Comparison of ENCODE assay signal across 2 cellular contexts in genomic region chr19:6710273-6711077, GRCh38.
TF ChIP-seq lines count a peak whose summit lies in the region.

No MANE protein-coding gene starts in this region.

TF ChIP-seq in HCT116, 20 proteins besides CTCF, POLR2A, EP300 and RAD21:
- TF ChIP-seq, protein P1, sequence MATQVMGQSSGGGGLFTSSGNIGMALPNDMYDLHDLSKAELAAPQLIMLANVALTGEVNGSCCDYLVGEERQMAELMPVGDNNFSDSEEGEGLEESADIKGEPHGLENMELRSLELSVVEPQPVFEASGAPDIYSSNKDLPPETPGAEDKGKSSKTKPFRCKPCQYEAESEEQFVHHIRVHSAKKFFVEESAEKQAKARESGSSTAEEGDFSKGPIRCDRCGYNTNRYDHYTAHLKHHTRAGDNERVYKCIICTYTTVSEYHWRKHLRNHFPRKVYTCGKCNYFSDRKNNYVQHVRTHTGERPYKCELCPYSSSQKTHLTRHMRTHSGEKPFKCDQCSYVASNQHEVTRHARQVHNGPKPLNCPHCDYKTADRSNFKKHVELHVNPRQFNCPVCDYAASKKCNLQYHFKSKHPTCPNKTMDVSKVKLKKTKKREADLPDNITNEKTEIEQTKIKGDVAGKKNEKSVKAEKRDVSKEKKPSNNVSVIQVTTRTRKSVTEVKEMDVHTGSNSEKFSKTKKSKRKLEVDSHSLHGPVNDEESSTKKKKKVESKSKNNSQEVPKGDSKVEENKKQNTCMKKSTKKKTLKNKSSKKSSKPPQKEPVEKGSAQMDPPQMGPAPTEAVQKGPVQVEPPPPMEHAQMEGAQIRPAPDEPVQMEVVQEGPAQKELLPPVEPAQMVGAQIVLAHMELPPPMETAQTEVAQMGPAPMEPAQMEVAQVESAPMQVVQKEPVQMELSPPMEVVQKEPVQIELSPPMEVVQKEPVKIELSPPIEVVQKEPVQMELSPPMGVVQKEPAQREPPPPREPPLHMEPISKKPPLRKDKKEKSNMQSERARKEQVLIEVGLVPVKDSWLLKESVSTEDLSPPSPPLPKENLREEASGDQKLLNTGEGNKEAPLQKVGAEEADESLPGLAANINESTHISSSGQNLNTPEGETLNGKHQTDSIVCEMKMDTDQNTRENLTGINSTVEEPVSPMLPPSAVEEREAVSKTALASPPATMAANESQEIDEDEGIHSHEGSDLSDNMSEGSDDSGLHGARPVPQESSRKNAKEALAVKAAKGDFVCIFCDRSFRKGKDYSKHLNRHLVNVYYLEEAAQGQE (IDR thresholded peaks at IDR 0.05; ENCODE audit: low read depth) = no peak
- TF ChIP-seq YY1 (IDR thresholded peaks at IDR 0.05; ENCODE audit: extremely low read depth, insufficient replicate concordance, low read depth, low read length) = no peak
- TF ChIP-seq FOSL1 (IDR thresholded peaks at IDR 0.05; ENCODE audit: low read depth) = no peak
- TF ChIP-seq SP1 (IDR thresholded peaks at IDR 0.05; ENCODE audit: low read depth) = no peak
- TF ChIP-seq CBX3 (IDR thresholded peaks at IDR 0.05; ENCODE audit: low read depth) = no peak
- TF ChIP-seq TCF7L2 (IDR thresholded peaks at IDR 0.05; ENCODE audit: borderline replicate concordance, extremely low read depth, insufficient read depth, insufficient read length) = no peak
- no peak for TF ChIP-seq ELF1 (IDR thresholded peaks at IDR 0.05; ENCODE audit: borderline replicate concordance, low read depth)
- TF ChIP-seq POLR2AphosphoS5 (IDR thresholded peaks at IDR 0.05; ENCODE audit: low read depth, low read length) = no peak
- no peak for TF ChIP-seq JUND (IDR thresholded peaks at IDR 0.05)
- no peak for TF ChIP-seq ZNF274 (IDR thresholded peaks at IDR 0.05; ENCODE audit: low read depth, low read length)
- TF ChIP-seq EGR1 (IDR thresholded peaks at IDR 0.05; ENCODE audit: low read depth) = no peak
- no peak for TF ChIP-seq SIN3A (IDR thresholded peaks at IDR 0.05; ENCODE audit: low read depth)
- TF ChIP-seq, protein P2, sequence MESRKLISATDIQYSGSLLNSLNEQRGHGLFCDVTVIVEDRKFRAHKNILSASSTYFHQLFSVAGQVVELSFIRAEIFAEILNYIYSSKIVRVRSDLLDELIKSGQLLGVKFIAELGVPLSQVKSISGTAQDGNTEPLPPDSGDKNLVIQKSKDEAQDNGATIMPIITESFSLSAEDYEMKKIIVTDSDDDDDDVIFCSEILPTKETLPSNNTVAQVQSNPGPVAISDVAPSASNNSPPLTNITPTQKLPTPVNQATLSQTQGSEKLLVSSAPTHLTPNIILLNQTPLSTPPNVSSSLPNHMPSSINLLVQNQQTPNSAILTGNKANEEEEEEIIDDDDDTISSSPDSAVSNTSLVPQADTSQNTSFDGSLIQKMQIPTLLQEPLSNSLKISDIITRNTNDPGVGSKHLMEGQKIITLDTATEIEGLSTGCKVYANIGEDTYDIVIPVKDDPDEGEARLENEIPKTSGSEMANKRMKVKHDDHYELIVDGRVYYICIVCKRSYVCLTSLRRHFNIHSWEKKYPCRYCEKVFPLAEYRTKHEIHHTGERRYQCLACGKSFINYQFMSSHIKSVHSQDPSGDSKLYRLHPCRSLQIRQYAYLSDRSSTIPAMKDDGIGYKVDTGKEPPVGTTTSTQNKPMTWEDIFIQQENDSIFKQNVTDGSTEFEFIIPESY (IDR thresholded peaks at IDR 0.05; ENCODE audit: extremely low read depth, insufficient replicate concordance, low read length) = no peak

TF ChIP-seq in H1, 55 proteins besides CTCF, POLR2A, EP300 and RAD21:
- no peak for TF ChIP-seq GABPA (IDR thresholded peaks at IDR 0.05; ENCODE audit: borderline replicate concordance, insufficient read depth, low read length)
- peak; percentile 62; the same call in 1 of the 2 replicates for TF ChIP-seq MAX (IDR thresholded peaks at IDR 0.05)
- 0 out of 2 replicates have a peak, but pooled peaks have one; percentile 8 for TF ChIP-seq TBP (IDR thresholded peaks at IDR 0.05; ENCODE audit: low read depth, low read length)
- no peak for TF ChIP-seq SUZ12 (IDR thresholded peaks at IDR 0.05; ENCODE audit: low read length)
- no peak for TF ChIP-seq SRF (IDR thresholded peaks at IDR 0.05; ENCODE audit: low read depth, low read length)
- TF ChIP-seq CREB1 (IDR thresholded peaks at IDR 0.05) = peak; percentile 15; the same call in 1 of the 2 replicates
- TF ChIP-seq KDM1A (IDR thresholded peaks at IDR 0.05; ENCODE audit: borderline replicate concordance, low read length) = no peak
- no peak for TF ChIP-seq FOSL1 (IDR thresholded peaks at IDR 0.05; ENCODE audit: insufficient read depth, low read depth, low read length)
- TF ChIP-seq HDAC2 (IDR thresholded peaks at IDR 0.05; ENCODE audit: borderline replicate concordance in 1 of 2, low read depth in 2 of 2, low read length in 2 of 2) = no peak
- no peak for TF ChIP-seq EZH2 (IDR thresholded peaks at IDR 0.05; ENCODE audit: low read depth, low read length, severe bottlenecking)
- TF ChIP-seq E2F6 (IDR thresholded peaks at IDR 0.05) = peak; percentile 65; the same call in 1 of the 2 replicates
- TF ChIP-seq KDM4A (IDR thresholded peaks at IDR 0.05; ENCODE audit: low read depth, low read length, severe bottlenecking) = peak; percentile 74
- no peak for TF ChIP-seq SP1 (IDR thresholded peaks at IDR 0.05; ENCODE audit: low read depth, low read length)
- no peak for TF ChIP-seq TCF12 (IDR thresholded peaks at IDR 0.05; ENCODE audit: low read depth, low read length)
